Comparison of ENCODE assay signal across 11 cellular contexts in genomic region chr9:124110307-124110915, GRCh38.
DNase-seq lines count a peak whose midpoint lies in the region; ATAC-seq, FAIRE-seq and TF ChIP-seq lines count a peak whose summit lies in the region.
"Had no signal": no experiment of that assay in that cellular context is flagged by ENCODE, and none has a peak within 500 bp of the region (broad histone marks: within the 10 kb centered on the region; RNA-seq: fewer than 3 reads in every experiment).

No MANE protein-coding gene starts in this region.

- H3K4me2 ChIP-seq in mesendoderm (ENCODE audit: low read length) = no peak overlapping the region
- H3K4me2 ChIP-seq: BLaER1 treated with 17β-estradiol and CSF1 and Interleukin-3, amounts not matched to agents 10 nM and 100 nM had no signal

- WGBS in mesendoderm (ENCODE audit: extremely low coverage, insufficient coverage, low lambda C conversion rate) = no CpG with 5 or more reads among the region's 16 CpGs

- no peaks in the 10 kb centered on the region for H3K79me2 ChIP-seq in mesendoderm (ENCODE audit: control insufficient read depth, insufficient read depth, low read length)

- H3K4me3 ChIP-seq in mesendoderm (ENCODE audit: low read length) = no peak overlapping the region
- H3K4me3 ChIP-seq: BLaER1 treated with 17β-estradiol and CSF1 and Interleukin-3, amounts not matched to agents 10 nM and 100 nM had no signal

- ATAC-seq in SK-N-SH treated with all-trans-retinoic acid at 6 μM for 48 hours = peak; percentile 83
- no peak for ATAC-seq in HG02763 (IDR thresholded peaks at IDR 0.05; ENCODE audit: unreplicated experiment)

- H2AK5ac ChIP-seq in mesendoderm (ENCODE audit: low read length) = no peak overlapping the region

- no peak overlapping the region for H2BK15ac ChIP-seq in mesendoderm (replicated peaks; ENCODE audit: low read depth)

- no peak overlapping the region for H3K4ac ChIP-seq in mesendoderm (ENCODE audit: low read depth, low read length)

- no peaks in the 10 kb centered on the region for H3K36me3 ChIP-seq in mesendoderm (ENCODE audit: control insufficient read depth, insufficient read depth, low read length)
- H3K36me3 ChIP-seq: BLaER1 treated with 17β-estradiol and CSF1 and Interleukin-3, amounts not matched to agents 10 nM and 100 nM; neutrophil had no signal

- no peaks in the 10 kb centered on the region for H3K4me1 ChIP-seq in mesendoderm (ENCODE audit: control insufficient read depth, low read depth, low read length)

- no peaks in the 10 kb centered on the region for H3K79me1 ChIP-seq in mesendoderm (ENCODE audit: low read length)

- no peak for FAIRE-seq in urothelium cell line (lab: Jason Lieb, UNC)
- FAIRE-seq: TTC549 had no signal

- H3K56ac ChIP-seq in mesendoderm (ENCODE audit: low read length) = no peak overlapping the region

- H3K23ac ChIP-seq in mesendoderm (ENCODE audit: low read length) = no peak overlapping the region

- H3K27ac ChIP-seq in mesendoderm (ENCODE audit: low read depth, low read length) = no peak overlapping the region
- H3K27ac ChIP-seq: BLaER1 treated with 17β-estradiol and CSF1 and Interleukin-3, amounts not matched to agents 10 nM and 100 nM; neutrophil had no signal

- no peak overlapping the region for H3K18ac ChIP-seq in mesendoderm (ENCODE audit: low read length)

- no peak overlapping the region for H2BK120ac ChIP-seq in mesendoderm (ENCODE audit: low read depth, low read length)

- H2BK5ac ChIP-seq in mesendoderm (ENCODE audit: low read length) = no peak overlapping the region

- no peak overlapping the region for H4K8ac ChIP-seq in mesendoderm (ENCODE audit: low read depth, low read length)

- peak; percentile 40 for DNase-seq in activated T-cell treated with anti-CD3 and anti-CD28 coated beads for 48 hours (ENCODE audit: low read depth)
- no peak for DNase-seq in activated T-cell treated with anti-CD3 and anti-CD28 coated beads for 4 hours
- DNase-seq in dedifferentiated amniotic fluid mesenchymal stem cell (ENCODE audit: extremely low spot score) = peak; percentile 20
- peak; percentile 77 for DNase-seq in mesendoderm
- DNase-seq in urothelium cell line (ENCODE audit: low spot score) = peak; percentile 67
- no peak for DNase-seq in NK-92 (lab: John Stamatoyannopoulos, UW; ENCODE audit: unreplicated experiment)

- no peak overlapping the region for H4K5ac ChIP-seq in mesendoderm (ENCODE audit: low read length)

- H3K9ac ChIP-seq in mesendoderm (ENCODE audit: low read length) = no peak overlapping the region
- H3K9ac ChIP-seq: BLaER1 treated with 17β-estradiol and CSF1 and Interleukin-3, amounts not matched to agents 10 nM and 100 nM had no signal

- no peaks in the 10 kb centered on the region for H3K27me3 ChIP-seq in mesendoderm (ENCODE audit: insufficient read depth, low read length, poor library complexity)
- H3K27me3 ChIP-seq: BLaER1 treated with 17β-estradiol and CSF1 and Interleukin-3, amounts not matched to agents 10 nM and 100 nM had no signal

TF ChIP-seq in SK-N-SH treated with all-trans-retinoic acid at 6 μM for 48 hours, 23 proteins besides CTCF, POLR2A, EP300 and RAD21 (continues in another document):
- TF ChIP-seq ZFP3 (CRISPR knock-in tag; IDR thresholded peaks at IDR 0.05) = peak; percentile 90
- peak; percentile 84; the same call in 1 of the 2 replicates for TF ChIP-seq GLIS3 (CRISPR knock-in tag; IDR thresholded peaks at IDR 0.05)
- 0 out of 2 replicates have a peak, but pooled peaks have one; percentile 23 for TF ChIP-seq ESRRG (CRISPR knock-in tag; IDR thresholded peaks at IDR 0.05)
- peak; percentile 82 for TF ChIP-seq ZC3H10 (CRISPR knock-in tag; IDR thresholded peaks at IDR 0.05)
- 0 out of 2 replicates have a peak, but pooled peaks have one; percentile 45 for TF ChIP-seq CREB5 (CRISPR knock-in tag; IDR thresholded peaks at IDR 0.05; ENCODE audit: low read depth)
- TF ChIP-seq TOX (CRISPR knock-in tag; IDR thresholded peaks at IDR 0.05; ENCODE audit: borderline replicate concordance) = peak; percentile 64; the same call in 1 of the 2 replicates
- no peak for TF ChIP-seq TCF4 (CRISPR knock-in tag; IDR thresholded peaks at IDR 0.05; ENCODE audit: borderline replicate concordance)
- TF ChIP-seq POU6F1 (CRISPR knock-in tag; IDR thresholded peaks at IDR 0.05; ENCODE audit: borderline replicate concordance, low read depth) = peak; percentile 84; the same call in 1 of the 2 replicates
- TF ChIP-seq ZNF8 (CRISPR knock-in tag; IDR thresholded peaks at IDR 0.05) = peak; percentile 33; the same call in 1 of the 2 replicates
- TF ChIP-seq ZFP30 (CRISPR knock-in tag; IDR thresholded peaks at IDR 0.05) = peak; percentile 50; the same call in 1 of the 2 replicates
- TF ChIP-seq SNAI2 (CRISPR knock-in tag; IDR thresholded peaks at IDR 0.05) = peak; percentile 99
- no peak for TF ChIP-seq PATZ1 (CRISPR knock-in tag; IDR thresholded peaks at IDR 0.05; ENCODE audit: borderline replicate concordance)
- TF ChIP-seq ARNTL (CRISPR knock-in tag; IDR thresholded peaks at IDR 0.05; ENCODE audit: borderline replicate concordance, low read depth) = no peak
- TF ChIP-seq BACH2 (CRISPR knock-in tag; IDR thresholded peaks at IDR 0.05; ENCODE audit: borderline replicate concordance) = no peak
- TF ChIP-seq OSR1 (CRISPR knock-in tag; IDR thresholded peaks at IDR 0.05) = peak; percentile 80; the same call in 1 of the 2 replicates
- TF ChIP-seq ZNF70 (CRISPR knock-in tag; IDR thresholded peaks at IDR 0.05) = no peak
- no peak for TF ChIP-seq RARB (CRISPR knock-in tag; IDR thresholded peaks at IDR 0.05)
- TF ChIP-seq PPARA (CRISPR knock-in tag; IDR thresholded peaks at IDR 0.05; ENCODE audit: borderline replicate concordance) = no peak
- no peak for TF ChIP-seq CSRNP3 (CRISPR knock-in tag; IDR thresholded peaks at IDR 0.05)
- peak; percentile 99 for TF ChIP-seq CSDC2 (CRISPR knock-in tag; IDR thresholded peaks at IDR 0.05)
- peak; percentile 89; the same call in 1 of the 2 replicates for TF ChIP-seq ZNF565 (CRISPR knock-in tag; conservative IDR thresholded peaks at IDR 0.05; ENCODE audit: low read depth)
- peak; percentile 74 for TF ChIP-seq ISL1 (CRISPR knock-in tag; IDR thresholded peaks at IDR 0.05)

Comparison
In these comparisons a context has a peak if more than half of its experiments do, and no peak if none do; other contexts are left out.
1. DNase-seq: peak in activated T-cell treated with anti-CD3 and anti-CD28 coated beads for 48 hours (single experiment), dedifferentiated amniotic fluid mesenchymal stem cell (single experiment), mesendoderm (single experiment) and urothelium cell line (single experiment); none in activated T-cell treated with anti-CD3 and anti-CD28 coated beads for 4 hours (single experiment) and NK-92 (single experiment).